Comparison of ENCODE assay signal across 3 cellular contexts in genomic region chr19:17902701-17903100, GRCh38.
TF ChIP-seq lines count a peak whose summit lies in the region.

No MANE protein-coding gene starts in this region.

TF ChIP-seq in SK-N-SH, 30 proteins besides CTCF, POLR2A, EP300 and RAD21:
- TF ChIP-seq FOXJ3 (CRISPR knock-in tag; IDR thresholded peaks at IDR 0.05): no peak
- TF ChIP-seq MEF2A (IDR thresholded peaks at IDR 0.05; ENCODE audit: borderline replicate concordance, low read depth): no peak
- no peak for TF ChIP-seq SMC3 (IDR thresholded peaks at IDR 0.05; ENCODE audit: low read depth, low read length)

TF ChIP-seq in SK-N-SH treated with all-trans-retinoic acid at 6 μM for 48 hours, 23 proteins besides CTCF, POLR2A, EP300 and RAD21:
- TF ChIP-seq POU6F1 (CRISPR knock-in tag; IDR thresholded peaks at IDR 0.05; ENCODE audit: borderline replicate concordance, low read depth) (no peak), RARB (CRISPR knock-in tag; IDR thresholded peaks at IDR 0.05) (no peak), ZNF70 (CRISPR knock-in tag; IDR thresholded peaks at IDR 0.05) (no peak), TCF4 (CRISPR knock-in tag; IDR thresholded peaks at IDR 0.05; ENCODE audit: borderline replicate concordance) (no peak), ESRRG (CRISPR knock-in tag; IDR thresholded peaks at IDR 0.05) (no peak), CSDC2 (CRISPR knock-in tag; IDR thresholded peaks at IDR 0.05) (no peak), ARNTL (CRISPR knock-in tag; IDR thresholded peaks at IDR 0.05; ENCODE audit: borderline replicate concordance, low read depth) (no peak), ZNF565 (CRISPR knock-in tag; conservative IDR thresholded peaks at IDR 0.05; ENCODE audit: low read depth) (no peak), ZFP3 (CRISPR knock-in tag; IDR thresholded peaks at IDR 0.05) (no peak), PPARA (CRISPR knock-in tag; IDR thresholded peaks at IDR 0.05; ENCODE audit: borderline replicate concordance) (no peak), TSHZ2 (CRISPR knock-in tag; IDR thresholded peaks at IDR 0.05) (no peak), ZC3H10 (CRISPR knock-in tag; IDR thresholded peaks at IDR 0.05) (no peak), GLIS3 (CRISPR knock-in tag; IDR thresholded peaks at IDR 0.05) (no peak), SNAI2 (CRISPR knock-in tag; IDR thresholded peaks at IDR 0.05) (no peak)

TF ChIP-seq in H1, 55 proteins besides CTCF, POLR2A, EP300 and RAD21:
- TF ChIP-seq KDM4A (IDR thresholded peaks at IDR 0.05; ENCODE audit: low read depth, low read length, severe bottlenecking) (no peak), TBP (IDR thresholded peaks at IDR 0.05; ENCODE audit: low read depth, low read length) (no peak), SRF (IDR thresholded peaks at IDR 0.05; ENCODE audit: low read depth, low read length) (no peak), CBX8 (IDR thresholded peaks at IDR 0.05; ENCODE audit: borderline replicate concordance, low read depth, low read length) (no peak), SIRT6 (IDR thresholded peaks at IDR 0.05; ENCODE audit: low read length) (no peak), ASH2L (IDR thresholded peaks at IDR 0.05; ENCODE audit: low read length) (no peak), RFX5 (IDR thresholded peaks at IDR 0.05; ENCODE audit: borderline replicate concordance, low read depth, low read length) (no peak), CBX5 (IDR thresholded peaks at IDR 0.05; ENCODE audit: low read depth, low read length) (no peak)
